Comparison of ENCODE assay signal across 1 cellular context in genomic region chr10:1036341-1036791, GRCh38.
TF ChIP-seq lines count a peak whose summit lies in the region.

No MANE protein-coding gene starts in this region.

TF ChIP-seq in GM12878, 131 proteins besides CTCF, POLR2A, EP300 and RAD21 (continued from another document):
- TF ChIP-seq ZBTB4 (CRISPR knock-in tag; IDR thresholded peaks at IDR 0.05) (no peak), ZBTB11 (CRISPR knock-in tag; IDR thresholded peaks at IDR 0.05) (no peak), ELK1 (IDR thresholded peaks at IDR 0.05; ENCODE audit: low read depth, low read length) (no peak), WRNIP1 (IDR thresholded peaks at IDR 0.05; ENCODE audit: borderline replicate concordance, low read depth, low read length) (no peak), NRF1 (conservative IDR thresholded peaks at IDR 0.05; ENCODE audit: low read depth, low read length) (no peak), ESRRA (IDR thresholded peaks at IDR 0.05; ENCODE audit: low read length) (no peak), PAX8 (IDR thresholded peaks at IDR 0.05) (no peak)
